Comparison of ENCODE assay signal across 22 cellular contexts in genomic region chr1:3555131-3555920, GRCh38. TPM values are rescaled to one million over a fixed set of nuclear protein-coding genes. Genes with fewer than 3 reads are reported as not detected.
A peak's percentile ranks its signal among the peaks of the same experiment; 100 is the strongest.
DNase-seq lines count a peak whose midpoint lies in the region; ATAC-seq and TF ChIP-seq lines count a peak whose summit lies in the region.
"Had no signal": no experiment of that assay in that cellular context is flagged by ENCODE, and none has a peak within 500 bp of the region (broad histone marks: within the 10 kb centered on the region; RNA-seq: fewer than 3 reads in every experiment).

No MANE protein-coding gene starts in this region.

- H3K9me3 ChIP-seq in RWPE2 (ENCODE audit: severe bottlenecking): no peaks in the 10 kb centered on the region
- H3K9me3 ChIP-seq: A549, SJSA1 had no signal

- intact Hi-C loops in left colon (cut with DNase I, micrococcal nuclease): no loop called here

- H3K4me3 ChIP-seq in RWPE2 (ENCODE audit: severe bottlenecking): no peak overlapping the region
- H3K4me3 ChIP-seq: A549; BLaER1 treated with 17β-estradiol and CSF1 and Interleukin-3, amounts not matched to agents 10 nM and 100 nM; SJSA1 had no signal

- no peak overlapping the region for H3K27ac ChIP-seq in RWPE2 (ENCODE audit: poor library complexity, severe bottlenecking)
- H3K27ac ChIP-seq: A549; BLaER1 treated with 17β-estradiol and CSF1 and Interleukin-3, amounts not matched to agents 10 nM and 100 nM; SJSA1 had no signal

- no peaks in the 10 kb centered on the region for H3K27me3 ChIP-seq in RWPE2 (ENCODE audit: insufficient read depth, poor library complexity, severe bottlenecking)
- H3K27me3 ChIP-seq: BLaER1 treated with 17β-estradiol and CSF1 and Interleukin-3, amounts not matched to agents 10 nM and 100 nM had no signal

- no peaks in the 10 kb centered on the region for H3K36me3 ChIP-seq in RWPE2 (ENCODE audit: low read depth)
- H3K36me3 ChIP-seq: SJSA1 had no signal

- TF ChIP-seq CTCF in RWPE2 (IDR thresholded peaks at IDR 0.05; ENCODE audit: poor library complexity, severe bottlenecking): no peak

- DNase-seq in 8988T (peak; percentile 20), RWPE2 (ENCODE audit: low spot score) (no peak), left colon (no peak), NCI-H1930 (lab: John Stamatoyannopoulos, UW) (no peak), COR-L47 (lab: John Stamatoyannopoulos, UW) (no peak)
- DNase-seq in stimulated activated CD4-positive, alpha-beta T cell treated with anti-CD3 and anti-CD28 coated beads, Interleukin-2, amount 100 ng/mL, for 24 hours: no peak
- DNase-seq: AML-193; CD4-positive, alpha-beta T cell; DMS53; KBM-7; MM.1S; NCI-H1048; NCI-H1417; NCI-H1694; NCI-H2081; NCI-H2227 treated with DMSO at 0.1 percent for 48 hours; NCI-H69; Right ventricle myocardium superior had no signal

- ATAC-seq in RWPE2 (ENCODE audit: low read depth): peak; percentile 25; the same call in 2 of the 3 replicates
- ATAC-seq in left colon: peak; percentile 63
- ATAC-seq: A549 had no signal

- peaks cover 22% of the 10 kb centered on the region for H3K4me1 ChIP-seq in RWPE2 (ENCODE audit: insufficient read depth, poor library complexity, severe bottlenecking)
- H3K4me1 ChIP-seq: A549, SJSA1 had no signal

- TF ChIP-seq RAD21 in Ishikawa (IDR thresholded peaks at IDR 0.05; ENCODE audit: low read depth): no peak

- no peak for TF ChIP-seq EP300 in Ishikawa (IDR thresholded peaks at IDR 0.05; ENCODE audit: borderline replicate concordance)

TF ChIP-seq in Ishikawa, 13 proteins besides CTCF, POLR2A, EP300 and RAD21:
- 0 out of 2 replicates have a peak, but pooled peaks have one; percentile 26 for TF ChIP-seq ZBTB7A (IDR thresholded peaks at IDR 0.05; ENCODE audit: low read depth)
- TF ChIP-seq EGR1 (IDR thresholded peaks at IDR 0.05): peak; percentile 89
- TF ChIP-seq USF1 (IDR thresholded peaks at IDR 0.05): no peak

RNA-seq across cellular contexts. Expression of gene MEGF6, which starts 56.0 kb away (rescaled TPM):
- total RNA-seq in left colon: 1 to 10 TPM; 6.3 to 8.2 TPM
